In the genomic region with DNA sequence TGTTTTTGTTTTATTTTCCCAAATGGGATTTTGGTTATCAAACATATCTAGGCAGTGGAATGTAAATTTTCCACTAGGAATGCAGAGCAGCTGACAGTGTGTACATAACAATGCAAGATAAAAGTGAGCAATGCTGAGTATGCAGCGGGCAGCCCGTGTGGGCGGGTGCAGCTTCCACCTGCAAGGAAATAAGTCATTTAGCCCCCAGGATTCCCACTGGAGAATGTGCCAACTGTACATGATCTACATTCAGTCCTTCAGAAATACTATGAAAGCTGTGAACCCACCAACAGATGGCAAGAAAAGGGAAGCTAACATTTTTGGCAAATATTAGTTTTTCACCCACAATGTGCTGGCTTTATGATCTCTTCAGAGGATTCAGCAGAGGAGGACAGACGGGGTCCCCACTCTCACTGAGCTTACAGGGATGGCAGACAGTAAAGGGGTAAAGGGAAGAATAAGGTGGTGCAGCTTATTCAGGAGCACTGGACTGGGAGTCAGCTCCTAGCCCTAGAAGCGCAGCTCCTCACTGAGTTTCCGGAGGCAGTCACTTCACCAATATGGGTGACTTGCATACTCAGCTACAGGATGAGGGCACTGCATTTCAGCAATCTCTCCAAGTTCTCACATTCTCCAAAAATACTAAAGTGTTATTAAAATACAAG, we compare ENCODE assay signal across 1 cellular context.
TF ChIP-seq lines count a peak whose summit lies in the region.

No MANE protein-coding gene starts in this region.

TF ChIP-seq in HepG2, 621 proteins besides CTCF, POLR2A, EP300 and RAD21 (continued from another document and continues in another):
- TF ChIP-seq, protein P1, sequence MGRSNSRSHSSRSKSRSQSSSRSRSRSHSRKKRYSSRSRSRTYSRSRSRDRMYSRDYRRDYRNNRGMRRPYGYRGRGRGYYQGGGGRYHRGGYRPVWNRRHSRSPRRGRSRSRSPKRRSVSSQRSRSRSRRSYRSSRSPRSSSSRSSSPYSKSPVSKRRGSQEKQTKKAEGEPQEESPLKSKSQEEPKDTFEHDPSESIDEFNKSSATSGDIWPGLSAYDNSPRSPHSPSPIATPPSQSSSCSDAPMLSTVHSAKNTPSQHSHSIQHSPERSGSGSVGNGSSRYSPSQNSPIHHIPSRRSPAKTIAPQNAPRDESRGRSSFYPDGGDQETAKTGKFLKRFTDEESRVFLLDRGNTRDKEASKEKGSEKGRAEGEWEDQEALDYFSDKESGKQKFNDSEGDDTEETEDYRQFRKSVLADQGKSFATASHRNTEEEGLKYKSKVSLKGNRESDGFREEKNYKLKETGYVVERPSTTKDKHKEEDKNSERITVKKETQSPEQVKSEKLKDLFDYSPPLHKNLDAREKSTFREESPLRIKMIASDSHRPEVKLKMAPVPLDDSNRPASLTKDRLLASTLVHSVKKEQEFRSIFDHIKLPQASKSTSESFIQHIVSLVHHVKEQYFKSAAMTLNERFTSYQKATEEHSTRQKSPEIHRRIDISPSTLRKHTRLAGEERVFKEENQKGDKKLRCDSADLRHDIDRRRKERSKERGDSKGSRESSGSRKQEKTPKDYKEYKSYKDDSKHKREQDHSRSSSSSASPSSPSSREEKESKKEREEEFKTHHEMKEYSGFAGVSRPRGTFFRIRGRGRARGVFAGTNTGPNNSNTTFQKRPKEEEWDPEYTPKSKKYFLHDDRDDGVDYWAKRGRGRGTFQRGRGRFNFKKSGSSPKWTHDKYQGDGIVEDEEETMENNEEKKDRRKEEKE (IDR thresholded peaks at IDR 0.05): no peak
- TF ChIP-seq ZBTB7B (CRISPR knock-in tag; IDR thresholded peaks at IDR 0.05): peak; percentile 97
- TF ChIP-seq JUNB (CRISPR knock-in tag; IDR thresholded peaks at IDR 0.05; ENCODE audit: borderline replicate concordance): no peak; the same call in 1 of the 2 replicates
- TF ChIP-seq ZNF619 (CRISPR knock-in tag; IDR thresholded peaks at IDR 0.05): no peak
- TF ChIP-seq GLI4 (CRISPR knock-in tag; IDR thresholded peaks at IDR 0.05; ENCODE audit: borderline replicate concordance): no peak
- TF ChIP-seq FOSL2 (CRISPR knock-in tag; IDR thresholded peaks at IDR 0.05): peak; percentile 84
- TF ChIP-seq, protein P2, sequence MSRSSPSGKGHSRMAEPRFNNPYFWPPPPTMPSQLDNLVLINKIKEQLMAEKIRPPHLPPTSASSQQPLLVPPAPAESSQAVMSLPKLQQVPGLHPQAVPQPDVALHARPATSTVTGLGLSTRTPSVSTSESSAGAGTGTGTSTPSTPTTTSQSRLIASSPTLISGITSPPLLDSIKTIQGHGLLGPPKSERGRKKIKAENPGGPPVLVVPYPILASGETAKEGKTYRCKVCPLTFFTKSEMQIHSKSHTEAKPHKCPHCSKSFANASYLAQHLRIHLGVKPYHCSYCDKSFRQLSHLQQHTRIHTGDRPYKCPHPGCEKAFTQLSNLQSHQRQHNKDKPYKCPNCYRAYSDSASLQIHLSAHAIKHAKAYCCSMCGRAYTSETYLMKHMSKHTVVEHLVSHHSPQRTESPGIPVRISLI (CRISPR knock-in tag; IDR thresholded peaks at IDR 0.05; ENCODE audit: borderline replicate concordance): peak; percentile 72
- TF ChIP-seq ZSCAN9 (CRISPR knock-in tag; IDR thresholded peaks at IDR 0.05; ENCODE audit: borderline replicate concordance): peak; percentile 18; the same call in 1 of the 2 replicates
- TF ChIP-seq, protein P3, sequence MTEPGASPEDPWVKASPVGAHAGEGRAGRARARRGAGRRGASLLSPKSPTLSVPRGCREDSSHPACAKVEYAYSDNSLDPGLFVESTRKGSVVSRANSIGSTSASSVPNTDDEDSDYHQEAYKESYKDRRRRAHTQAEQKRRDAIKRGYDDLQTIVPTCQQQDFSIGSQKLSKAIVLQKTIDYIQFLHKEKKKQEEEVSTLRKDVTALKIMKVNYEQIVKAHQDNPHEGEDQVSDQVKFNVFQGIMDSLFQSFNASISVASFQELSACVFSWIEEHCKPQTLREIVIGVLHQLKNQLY (CRISPR knock-in tag; IDR thresholded peaks at IDR 0.05): peak; percentile 87
- TF ChIP-seq, protein P4, sequence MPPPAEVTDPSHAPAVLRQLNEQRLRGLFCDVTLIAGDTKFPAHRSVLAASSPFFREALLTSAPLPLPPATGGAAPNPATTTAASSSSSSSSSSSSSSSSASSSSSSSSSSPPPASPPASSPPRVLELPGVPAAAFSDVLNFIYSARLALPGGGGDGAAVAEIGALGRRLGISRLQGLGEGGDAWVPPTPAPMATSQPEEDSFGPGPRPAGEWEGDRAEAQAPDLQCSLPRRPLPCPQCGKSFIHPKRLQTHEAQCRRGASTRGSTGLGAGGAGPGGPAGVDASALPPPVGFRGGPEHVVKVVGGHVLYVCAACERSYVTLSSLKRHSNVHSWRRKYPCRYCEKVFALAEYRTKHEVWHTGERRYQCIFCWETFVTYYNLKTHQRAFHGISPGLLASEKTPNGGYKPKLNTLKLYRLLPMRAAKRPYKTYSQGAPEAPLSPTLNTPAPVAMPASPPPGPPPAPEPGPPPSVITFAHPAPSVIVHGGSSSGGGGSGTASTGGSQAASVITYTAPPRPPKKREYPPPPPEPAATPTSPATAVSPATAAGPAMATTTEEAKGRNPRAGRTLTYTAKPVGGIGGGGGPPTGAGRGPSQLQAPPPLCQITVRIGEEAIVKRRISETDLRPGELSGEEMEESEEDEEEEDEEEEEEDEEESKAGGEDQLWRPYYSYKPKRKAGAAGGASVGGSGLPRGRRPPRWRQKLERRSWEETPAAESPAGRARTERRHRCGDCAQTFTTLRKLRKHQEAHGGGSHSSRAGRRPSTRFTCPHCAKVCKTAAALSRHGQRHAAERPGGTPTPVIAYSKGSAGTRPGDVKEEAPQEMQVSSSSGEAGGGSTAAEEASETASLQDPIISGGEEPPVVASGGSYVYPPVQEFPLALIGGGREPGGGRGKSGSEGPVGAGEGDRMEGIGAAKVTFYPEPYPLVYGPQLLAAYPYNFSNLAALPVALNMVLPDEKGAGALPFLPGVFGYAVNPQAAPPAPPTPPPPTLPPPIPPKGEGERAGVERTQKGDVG (CRISPR knock-in tag; IDR thresholded peaks at IDR 0.05; ENCODE audit: borderline replicate concordance): peak; percentile 71; the same call in 1 of the 2 replicates
- no peak for TF ChIP-seq GZF1 (CRISPR knock-in tag; IDR thresholded peaks at IDR 0.05)
- TF ChIP-seq, protein P5, sequence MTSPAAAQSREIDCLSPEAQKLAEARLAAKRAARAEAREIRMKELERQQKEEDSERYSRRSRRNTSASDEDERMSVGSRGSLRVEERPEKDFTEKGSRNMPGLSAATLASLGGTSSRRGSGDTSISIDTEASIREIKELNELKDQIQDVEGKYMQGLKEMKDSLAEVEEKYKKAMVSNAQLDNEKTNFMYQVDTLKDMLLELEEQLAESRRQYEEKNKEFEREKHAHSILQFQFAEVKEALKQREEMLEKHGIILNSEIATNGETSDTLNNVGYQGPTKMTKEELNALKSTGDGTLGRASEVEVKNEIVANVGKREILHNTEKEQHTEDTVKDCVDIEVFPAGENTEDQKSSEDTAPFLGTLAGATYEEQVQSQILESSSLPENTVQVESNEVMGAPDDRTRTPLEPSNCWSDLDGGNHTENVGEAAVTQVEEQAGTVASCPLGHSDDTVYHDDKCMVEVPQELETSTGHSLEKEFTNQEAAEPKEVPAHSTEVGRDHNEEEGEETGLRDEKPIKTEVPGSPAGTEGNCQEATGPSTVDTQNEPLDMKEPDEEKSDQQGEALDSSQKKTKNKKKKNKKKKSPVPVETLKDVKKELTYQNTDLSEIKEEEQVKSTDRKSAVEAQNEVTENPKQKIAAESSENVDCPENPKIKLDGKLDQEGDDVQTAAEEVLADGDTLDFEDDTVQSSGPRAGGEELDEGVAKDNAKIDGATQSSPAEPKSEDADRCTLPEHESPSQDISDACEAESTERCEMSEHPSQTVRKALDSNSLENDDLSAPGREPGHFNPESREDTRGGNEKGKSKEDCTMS (CRISPR knock-in tag; conservative IDR thresholded peaks at IDR 0.05): no peak
- TF ChIP-seq, protein P6, sequence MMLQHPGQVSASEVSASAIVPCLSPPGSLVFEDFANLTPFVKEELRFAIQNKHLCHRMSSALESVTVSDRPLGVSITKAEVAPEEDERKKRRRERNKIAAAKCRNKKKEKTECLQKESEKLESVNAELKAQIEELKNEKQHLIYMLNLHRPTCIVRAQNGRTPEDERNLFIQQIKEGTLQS (CRISPR knock-in tag; IDR thresholded peaks at IDR 0.05): no peak; the same call in 1 of the 2 replicates
- TF ChIP-seq CEBPB (IDR thresholded peaks at IDR 0.05; ENCODE audit: borderline replicate concordance, low read depth, low read length): no peak; the same call in 1 of the 2 replicates
- no peak for TF ChIP-seq POLR2G (IDR thresholded peaks at IDR 0.05; ENCODE audit: low read depth, low read length)
- TF ChIP-seq, protein P7, sequence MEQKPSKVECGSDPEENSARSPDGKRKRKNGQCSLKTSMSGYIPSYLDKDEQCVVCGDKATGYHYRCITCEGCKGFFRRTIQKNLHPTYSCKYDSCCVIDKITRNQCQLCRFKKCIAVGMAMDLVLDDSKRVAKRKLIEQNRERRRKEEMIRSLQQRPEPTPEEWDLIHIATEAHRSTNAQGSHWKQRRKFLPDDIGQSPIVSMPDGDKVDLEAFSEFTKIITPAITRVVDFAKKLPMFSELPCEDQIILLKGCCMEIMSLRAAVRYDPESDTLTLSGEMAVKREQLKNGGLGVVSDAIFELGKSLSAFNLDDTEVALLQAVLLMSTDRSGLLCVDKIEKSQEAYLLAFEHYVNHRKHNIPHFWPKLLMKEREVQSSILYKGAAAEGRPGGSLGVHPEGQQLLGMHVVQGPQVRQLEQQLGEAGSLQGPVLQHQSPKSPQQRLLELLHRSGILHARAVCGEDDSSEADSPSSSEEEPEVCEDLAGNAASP (CRISPR knock-in tag; IDR thresholded peaks at IDR 0.05; ENCODE audit: borderline replicate concordance): peak; percentile 67; the same call in 1 of the 2 replicates
- no peak for TF ChIP-seq KLF16 (CRISPR knock-in tag; IDR thresholded peaks at IDR 0.05)
- TF ChIP-seq FOXK2 (IDR thresholded peaks at IDR 0.05): no peak
- TF ChIP-seq, protein P8, sequence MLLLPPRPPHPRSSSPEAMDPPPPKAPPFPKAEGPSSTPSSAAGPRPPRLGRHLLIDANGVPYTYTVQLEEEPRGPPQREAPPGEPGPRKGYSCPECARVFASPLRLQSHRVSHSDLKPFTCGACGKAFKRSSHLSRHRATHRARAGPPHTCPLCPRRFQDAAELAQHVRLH (CRISPR knock-in tag; IDR thresholded peaks at IDR 0.05; ENCODE audit: borderline replicate concordance, low read depth): 0 out of 2 replicates have a peak, but pooled peaks have one; percentile 26
- peak; percentile 36; the same call in 1 of the 2 replicates for TF ChIP-seq THAP11 (CRISPR knock-in tag; IDR thresholded peaks at IDR 0.05)
- TF ChIP-seq EED (CRISPR knock-in tag; IDR thresholded peaks at IDR 0.05): no peak
- no peak for TF ChIP-seq KAT2B (IDR thresholded peaks at IDR 0.05; ENCODE audit: borderline replicate concordance, low read depth, low read length)
- no peak for TF ChIP-seq SYNCRIP (IDR thresholded peaks at IDR 0.05; ENCODE audit: insufficient read depth, low read depth, low read length)
- no peak for TF ChIP-seq MYNN (CRISPR knock-in tag; IDR thresholded peaks at IDR 0.05; ENCODE audit: low read depth)
- TF ChIP-seq, protein P9, sequence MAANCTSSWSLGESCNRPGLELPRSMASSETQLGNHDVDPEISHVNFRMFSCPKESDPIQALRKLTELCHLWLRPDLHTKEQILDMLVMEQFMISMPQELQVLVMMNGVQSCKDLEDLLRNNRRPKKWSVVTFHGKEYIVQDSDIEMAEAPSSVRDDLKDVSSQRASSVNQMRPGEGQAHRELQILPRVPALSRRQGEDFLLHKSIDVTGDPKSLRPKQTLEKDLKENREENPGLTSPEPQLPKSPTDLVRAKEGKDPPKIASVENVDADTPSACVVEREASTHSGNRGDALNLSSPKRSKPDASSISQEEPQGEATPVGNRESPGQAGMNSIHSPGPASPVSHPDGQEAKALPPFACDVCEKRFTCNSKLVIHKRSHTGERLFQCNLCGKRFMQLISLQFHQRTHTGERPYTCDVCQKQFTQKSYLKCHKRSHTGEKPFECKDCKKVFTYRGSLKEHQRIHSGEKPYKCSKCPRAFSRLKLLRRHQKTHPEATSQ (CRISPR knock-in tag; IDR thresholded peaks at IDR 0.05; ENCODE audit: borderline replicate concordance): peak; percentile 39; the same call in 1 of the 2 replicates
- peak; percentile 75; the same call in 1 of the 2 replicates for TF ChIP-seq ZNF317 (CRISPR knock-in tag; IDR thresholded peaks at IDR 0.05)
- no peak for TF ChIP-seq CBX1 (IDR thresholded peaks at IDR 0.05; ENCODE audit: low read depth)
- TF ChIP-seq TRIM24 (CRISPR knock-in tag; IDR thresholded peaks at IDR 0.05): no peak
- peak; percentile 62; the same call in 1 of the 2 replicates for TF ChIP-seq RXRA (CRISPR knock-in tag; IDR thresholded peaks at IDR 0.05)
- 0 out of 2 replicates have a peak, but pooled peaks have one; percentile 13 for TF ChIP-seq SMC3 (IDR thresholded peaks at IDR 0.05; ENCODE audit: low read length)
- TF ChIP-seq GTF3A (CRISPR knock-in tag; conservative IDR thresholded peaks at IDR 0.05): no peak
- no peak for TF ChIP-seq HCFC1 (IDR thresholded peaks at IDR 0.05; ENCODE audit: low read depth, low read length)
- 0 out of 2 replicates have a peak, but pooled peaks have one; percentile 38 for TF ChIP-seq ZNF12 (CRISPR knock-in tag; IDR thresholded peaks at IDR 0.05)
- 0 out of 2 replicates have a peak, but pooled peaks have one; percentile 40 for TF ChIP-seq ZNF264 (CRISPR knock-in tag; IDR thresholded peaks at IDR 0.05)
- TF ChIP-seq ZNF3 (CRISPR knock-in tag; IDR thresholded peaks at IDR 0.05): peak; percentile 32; the same call in 1 of the 2 replicates
- TF ChIP-seq KDM2A (CRISPR knock-in tag; IDR thresholded peaks at IDR 0.05; ENCODE audit: borderline replicate concordance, low read depth): peak; percentile 57; the same call in 1 of the 2 replicates
- no peak for TF ChIP-seq TCF12 (IDR thresholded peaks at IDR 0.05)
- peak; percentile 27; the same call in 1 of the 2 replicates for TF ChIP-seq TCF12 (CRISPR knock-in tag; IDR thresholded peaks at IDR 0.05)
- no peak for TF ChIP-seq ZBTB42 (CRISPR knock-in tag; IDR thresholded peaks at IDR 0.05)
- peak; percentile 61 for TF ChIP-seq ZEB1 (IDR thresholded peaks at IDR 0.05; ENCODE audit: insufficient replicate concordance, low read depth)
- no peak for TF ChIP-seq ZNF333 (CRISPR knock-in tag; IDR thresholded peaks at IDR 0.05; ENCODE audit: borderline replicate concordance)
- TF ChIP-seq MBD4 (IDR thresholded peaks at IDR 0.05; ENCODE audit: borderline replicate concordance, low read length): 0 out of 2 replicates have a peak, but pooled peaks have one; percentile 46
- TF ChIP-seq MEIS1 (CRISPR knock-in tag; IDR thresholded peaks at IDR 0.05; ENCODE audit: borderline replicate concordance): no peak
- TF ChIP-seq, protein P10, sequence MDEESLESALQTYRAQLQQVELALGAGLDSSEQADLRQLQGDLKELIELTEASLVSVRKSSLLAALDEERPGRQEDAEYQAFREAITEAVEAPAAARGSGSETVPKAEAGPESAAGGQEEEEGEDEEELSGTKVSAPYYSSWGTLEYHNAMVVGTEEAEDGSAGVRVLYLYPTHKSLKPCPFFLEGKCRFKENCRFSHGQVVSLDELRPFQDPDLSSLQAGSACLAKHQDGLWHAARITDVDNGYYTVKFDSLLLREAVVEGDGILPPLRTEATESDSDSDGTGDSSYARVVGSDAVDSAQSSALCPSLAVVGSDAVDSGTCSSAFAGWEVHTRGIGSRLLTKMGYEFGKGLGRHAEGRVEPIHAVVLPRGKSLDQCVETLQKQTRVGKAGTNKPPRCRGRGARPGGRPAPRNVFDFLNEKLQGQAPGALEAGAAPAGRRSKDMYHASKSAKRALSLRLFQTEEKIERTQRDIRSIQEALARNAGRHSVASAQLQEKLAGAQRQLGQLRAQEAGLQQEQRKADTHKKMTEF (CRISPR knock-in tag; IDR thresholded peaks at IDR 0.05): peak; percentile 67; the same call in 1 of the 2 replicates
- peak; percentile 85; the same call in 1 of the 2 replicates for TF ChIP-seq ZNF557 (CRISPR knock-in tag; IDR thresholded peaks at IDR 0.05)
- TF ChIP-seq ZNF781 (CRISPR knock-in tag; IDR thresholded peaks at IDR 0.05; ENCODE audit: borderline replicate concordance, not compliant biosample characterization): peak; percentile 37
- TF ChIP-seq ELF1 (CRISPR knock-in tag; IDR thresholded peaks at IDR 0.05): peak; percentile 36; the same call in 1 of the 2 replicates
